In the genomic region with DNA sequence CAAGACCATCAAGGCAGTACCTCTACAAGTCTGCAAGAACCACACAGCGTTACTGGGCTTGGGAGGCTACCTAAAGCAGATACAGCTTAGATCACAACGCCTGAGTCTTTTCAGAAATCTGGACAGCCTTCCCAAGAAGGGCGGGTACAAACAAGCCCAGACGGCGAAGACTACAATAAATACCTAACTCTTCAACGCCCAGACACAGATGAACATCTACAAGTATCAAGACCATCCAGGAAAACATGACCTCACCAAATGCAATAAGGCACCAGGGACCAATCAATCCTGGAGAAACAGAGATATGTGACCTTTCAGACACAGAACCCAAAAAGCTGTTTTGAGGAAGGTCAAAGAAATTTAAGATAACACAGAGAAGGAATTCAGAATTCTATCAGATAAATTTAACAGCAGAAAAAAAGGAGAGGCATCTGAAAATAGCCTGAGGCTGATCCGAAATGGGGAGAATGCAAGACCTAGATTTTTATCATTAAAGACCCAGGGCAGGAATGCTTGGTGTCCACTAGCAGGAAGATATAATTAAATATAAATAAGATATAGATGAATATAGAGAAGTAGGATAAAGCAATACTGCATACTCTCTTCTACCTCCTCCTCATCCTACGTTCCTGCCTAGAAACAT, we compare ENCODE assay signal across 22 cellular contexts.
"Had no signal": no experiment of that assay in that cellular context is flagged by ENCODE, and none has a peak within 500 bp of the region (broad histone marks: within the 10 kb centered on the region; RNA-seq: fewer than 3 reads in every experiment).

No MANE protein-coding gene starts in this region.

- H3K27me3 ChIP-seq: adrenal gland, testis, upper lobe of left lung had no signal

- H3K27ac ChIP-seq: adrenal gland, psoas muscle, testis, upper lobe of left lung had no signal

- H3K4me3 ChIP-seq: adrenal gland, lung, psoas muscle, testis, upper lobe of left lung had no signal

- H3K9me3 Mint-ChIP-seq: activated CD4-positive, alpha-beta T cell treated with anti-CD3 and anti-CD28 coated beads, Interleukin-2, amount 10 ng/mL, durations not matched to agents 7 days and 5 days; activated naive CD4-positive, alpha-beta T cell treated with anti-CD3 and anti-CD28 coated beads, Interleukin-2, amount 50 U/mL, for 24 hours; activated T-cell treated with anti-CD3 and anti-CD28 coated beads, Interleukin-2, amount 50 U/mL, for 72 hours had no signal

- H3K9me3 ChIP-seq: adrenal gland, psoas muscle, testis, upper lobe of left lung had no signal

- H3K4me1 ChIP-seq: upper lobe of left lung had no signal

- H3K4me1 Mint-ChIP-seq: activated CD4-positive, alpha-beta T cell treated with anti-CD3 and anti-CD28 coated beads, Interleukin-2, amount 10 ng/mL, durations not matched to agents 7 days and 5 days; activated naive CD4-positive, alpha-beta T cell treated with anti-CD3 and anti-CD28 coated beads, Interleukin-2, amount 50 U/mL, for 24 hours had no signal

- H3K27ac Mint-ChIP-seq: activated CD4-positive, alpha-beta T cell treated with anti-CD3 and anti-CD28 coated beads, Interleukin-2, amount 10 ng/mL, durations not matched to agents 7 days and 5 days; activated naive CD4-positive, alpha-beta T cell treated with anti-CD3 and anti-CD28 coated beads, Interleukin-2, amount 50 U/mL, for 24 hours; activated T-cell treated with anti-CD3 and anti-CD28 coated beads, Interleukin-2, amount 50 U/mL, for 72 hours; nephron progenitor cell had no signal

- H3K4me3 Mint-ChIP-seq: activated CD4-positive, alpha-beta T cell treated with anti-CD3 and anti-CD28 coated beads, Interleukin-2, amount 10 ng/mL, durations not matched to agents 7 days and 5 days; activated naive CD4-positive, alpha-beta T cell treated with anti-CD3 and anti-CD28 coated beads, Interleukin-2, amount 50 U/mL, for 24 hours; activated T-cell treated with anti-CD3 and anti-CD28 coated beads, Interleukin-2, amount 50 U/mL, for 72 hours; nephron progenitor cell had no signal

- H3K36me3 Mint-ChIP-seq: activated naive CD4-positive, alpha-beta T cell treated with anti-CD3 and anti-CD28 coated beads, Interleukin-2, amount 50 U/mL, for 24 hours had no signal

- DNase-seq: activated CD4-positive, alpha-beta T cell treated with anti-CD3 and anti-CD28 coated beads, Interleukin-2, amount 10 ng/mL, durations not matched to agents 7 days and 5 days; activated CD8-positive, alpha-beta memory T cell treated with anti-CD3 and anti-CD28 coated beads, Interleukin-2, amount 50 U/mL, for 4 hours; activated gamma-delta T cell; activated T-cell treated with anti-CD3 and anti-CD28 coated beads, Interleukin-2, amount 50 U/mL, for 72 hours; adrenal gland; effector CD4-positive, alpha-beta T cell; foreskin melanocyte; glutamatergic neuron; hypothalamus; midbrain; nephron progenitor cell; occipital lobe; psoas muscle; right cardiac atrium; stimulated activated CD4-positive, alpha-beta T cell treated with anti-CD3 and anti-CD28 coated beads, Interleukin-15, amount 100 ng/mL, for 24 hours; stimulated activated CD4-positive, alpha-beta T cell treated with anti-CD3 and anti-CD28 coated beads, Interleukin-2, amount 100 ng/mL, for 48 hours; testis; upper lobe of left lung had no signal

- H3K36me3 ChIP-seq: adrenal gland, upper lobe of left lung had no signal

- ATAC-seq: activated CD4-positive, CD25-positive, alpha-beta regulatory T cell treated with anti-CD3 and anti-CD28 coated beads, Interleukin-2, amount 50 U/mL, for 24 hours; activated T-cell treated with anti-CD3 and anti-CD28 coated beads, Interleukin-2, amount 50 U/mL, for 72 hours; left lobe of liver; psoas muscle; right cardiac atrium had no signal
